In genomic region chr17:59627770-59628171, GRCh38 we compare ENCODE assay signal across 12 cellular contexts. TPM values are rescaled to one million over a fixed set of nuclear protein-coding genes. Genes with fewer than 3 reads are reported as not detected.
A peak's percentile ranks its signal among the peaks of the same experiment; 100 is the strongest.
DNase-seq lines count a peak whose midpoint lies in the region; ATAC-seq and TF ChIP-seq lines count a peak whose summit lies in the region.
"Had no signal": no experiment of that assay in that cellular context is flagged by ENCODE, and none has a peak within 500 bp of the region (broad histone marks: within the 10 kb centered on the region; RNA-seq: fewer than 3 reads in every experiment).

No MANE protein-coding gene starts in this region.

- intact Hi-C loops in activated B cell treated with CpG ODN at 0.5 μM for 24 hours (cut with micrococcal nuclease): no loop called here
- intact Hi-C loops in PC-3 (cut with micrococcal nuclease): no loop called here
- intact Hi-C loops in right cardiac atrium (cut with DNase I): no loop called here

- DNase-seq in CD1c-positive myeloid dendritic cell (ENCODE audit: extremely low spot score): peak; percentile 73
- no peak for DNase-seq in activated B cell treated with CpG ODN at 0.5 μM for 24 hours
- peak; percentile 28 for DNase-seq in mesenchymal stem cell
- DNase-seq in neural progenitor cell (ENCODE audit: low spot score): no peak
- no peak for DNase-seq in PC-3
- no peak for DNase-seq in right cardiac atrium
- DNase-seq in NCI-H1048 (lab: John Stamatoyannopoulos, UW): no peak
- DNase-seq: immature natural killer cell, PC-9 had no signal

- POLR2A ChIA-PET in HEK293 (lab: Yijun Ruan, JAX) (no interaction called here), activated B cell treated with CpG ODN at 0.5 μM for 24 hours (lab: Charles Lee) (interaction anchor here (0.5 to 3.0 kb wide), 4 partner anchors 9 to 511 kb away, joined by 3 to 19 read pairs (median 5); partner anchors contain the start of gene CLTC), PC-3 (lab: Charles Lee; ENCODE audit: unreplicated experiment) (no interaction called here)

- peaks cover 24% of the 10 kb centered on the region for H3K36me3 Mint-ChIP-seq in activated B cell treated with CpG ODN at 0.5 μM for 24 hours (ENCODE audit: low read depth)
- H3K36me3 Mint-ChIP-seq in neural progenitor cell: peaks cover 21% of the 10 kb centered on the region
- H3K36me3 Mint-ChIP-seq: immature natural killer cell had no signal

- H3K4me1 ChIP-seq in HEK293 (ENCODE audit: control insufficient read depth, insufficient read depth, low read length): peaks cover 6% of the 10 kb centered on the region; the same call in 1 of the 2 replicates
- H3K4me1 ChIP-seq in mesenchymal stem cell (ENCODE audit: control insufficient read depth, insufficient read depth, low read depth, low read length): peaks cover 8% of the 10 kb centered on the region
- H3K4me1 ChIP-seq in neural progenitor cell: peaks cover 6% of the 10 kb centered on the region
- H3K4me1 ChIP-seq in PC-3 (ENCODE audit: insufficient read depth, low read length): peaks cover 18% of the 10 kb centered on the region
- H3K4me1 ChIP-seq in right cardiac atrium (ENCODE audit: control insufficient read depth, insufficient read depth, low read length): peaks cover 6% of the 10 kb centered on the region

- no peaks in the 10 kb centered on the region for H3K9me3 Mint-ChIP-seq in activated B cell treated with CpG ODN at 0.5 μM for 24 hours
- H3K9me3 Mint-ChIP-seq in neural progenitor cell: peaks cover 3% of the 10 kb centered on the region
- H3K9me3 Mint-ChIP-seq: immature natural killer cell; natural killer cell treated with Interleukin-12 subunit alpha and Interleukin-12 subunit beta and Interleukin-15 and Interleukin-18, amount 100 ng/mL, for 72 hours had no signal

- H3K4me2 ChIP-seq in mesenchymal stem cell (ENCODE audit: low read length, poor library complexity, severe bottlenecking): no peak overlapping the region
- no peak overlapping the region for H3K4me2 ChIP-seq in neural progenitor cell
- no peak overlapping the region for H3K4me2 ChIP-seq in PC-3 (ENCODE audit: low read length)
- H3K4me2 ChIP-seq: PC-9 had no signal

- WGBS in mesenchymal stem cell: 92% methylated on average over 1 of the region's 2 CpGs
- WGBS in right cardiac atrium: 37% methylated on average over 2 of the region's 2 CpGs

- H3K4me3 Mint-ChIP-seq in activated B cell treated with CpG ODN at 0.5 μM for 24 hours (peak overlapping the region; percentile 38), neural progenitor cell (no peak overlapping the region)
- H3K4me3 Mint-ChIP-seq: natural killer cell treated with Interleukin-12 subunit alpha and Interleukin-12 subunit beta and Interleukin-15 and Interleukin-18, amount 100 ng/mL, for 72 hours; WTC11 had no signal

- ATAC-seq in activated B cell treated with CpG ODN at 0.5 μM for 24 hours (ENCODE audit: low read depth) (peak; percentile 75), PC-3 (no peak), right cardiac atrium (no peak)
- ATAC-seq: WTC11 had no signal

- H2BK15ac ChIP-seq in mesenchymal stem cell (ENCODE audit: low read depth, poor library complexity, severe bottlenecking): no peak overlapping the region

- H3K18ac ChIP-seq in mesenchymal stem cell (ENCODE audit: low read depth in 1 of 2, low read length in 2 of 2): no peak overlapping the region

- no peak overlapping the region for H2BK120ac ChIP-seq in mesenchymal stem cell (ENCODE audit: low read depth, low read length)

- H2BK5ac ChIP-seq in mesenchymal stem cell (ENCODE audit: low read depth, low read length, poor library complexity, severe bottlenecking): no peak overlapping the region

- CTCF ChIA-PET in HEK293 (lab: Yijun Ruan, JAX): interaction anchor here (0.8 kb wide), 1 partner anchor 107 kb away, joined by 3 read pairs; no protein-coding TSS in a partner anchor
- CTCF ChIA-PET in activated B cell treated with CpG ODN at 0.5 μM for 24 hours (lab: Charles Lee): no interaction called here
- CTCF ChIA-PET in PC-3 (lab: Charles Lee): no interaction called here

- no peaks in the 10 kb centered on the region for H3K27me3 ChIP-seq in mesenchymal stem cell (ENCODE audit: control insufficient read depth in 1 of 2, insufficient read depth in 1 of 2, low read length in 2 of 2)
- H3K27me3 ChIP-seq in neural progenitor cell: no peaks in the 10 kb centered on the region
- H3K27me3 ChIP-seq in PC-3 (ENCODE audit: low read length): no peaks in the 10 kb centered on the region
- H3K27me3 ChIP-seq in right cardiac atrium (ENCODE audit: control insufficient read depth, insufficient read depth): no peaks in the 10 kb centered on the region

- TF ChIP-seq CTCF in HEK293 (tag by site-specific recombination; IDR thresholded peaks at IDR 0.05) (no peak), activated B cell treated with CpG ODN at 0.5 μM for 24 hours (IDR thresholded peaks at IDR 0.05) (no peak), neural progenitor cell (IDR thresholded peaks at IDR 0.05) (no peak), PC-3 (conservative IDR thresholded peaks at IDR 0.05; ENCODE audit: low read depth, low read length) (no peak)

- H3K4ac ChIP-seq in mesenchymal stem cell (ENCODE audit: low read depth in 1 of 2, low read length in 2 of 2): no peak overlapping the region

- H3K36me3 ChIP-seq in HEK293 (ENCODE audit: control insufficient read depth in 2 of 2, insufficient read depth in 1 of 2, low read length in 2 of 2) (peaks cover 0 to 20% of the 10 kb centered on the region in 2 experiments; a peak in 2 of 3 replicates), mesenchymal stem cell (ENCODE audit: control insufficient read depth in 1 of 2, insufficient read depth in 2 of 2, low read depth in 1 of 2, low read length in 2 of 2) (peaks cover 7 to 55% of the 10 kb centered on the region in 2 experiments), neural progenitor cell (no peaks in the 10 kb centered on the region), PC-3 (ENCODE audit: low read depth, low read length) (peaks cover 27% of the 10 kb centered on the region)

- H3K4me3 ChIP-seq in HEK293 (ENCODE audit: low read depth, low read length): no peak overlapping the region
- H3K4me3 ChIP-seq in mesenchymal stem cell (ENCODE audit: insufficient read depth in 1 of 2, low read depth in 1 of 2, low read length in 2 of 2): no peak overlapping the region
- H3K4me3 ChIP-seq in neural progenitor cell: no peak overlapping the region
- H3K4me3 ChIP-seq in PC-3 (ENCODE audit: low read length): no peak overlapping the region
- no peak overlapping the region for H3K4me3 ChIP-seq in right cardiac atrium (ENCODE audit: low read length)
- H3K4me3 ChIP-seq: PC-9 had no signal

- no peak overlapping the region for H3K14ac ChIP-seq in mesenchymal stem cell (ENCODE audit: low read length in 2 of 2)

- no TSS peak for BruUV-seq in PC-3 (replicated peaks; lab: Mats Ljungman, UMichigan)

- peaks cover 45% of the 10 kb centered on the region for H4K20me1 ChIP-seq in neural progenitor cell (ENCODE audit: low read depth)
- H4K20me1 ChIP-seq in PC-3 (ENCODE audit: low read length): peaks cover 81% of the 10 kb centered on the region

- H3K4me1 Mint-ChIP-seq in activated B cell treated with CpG ODN at 0.5 μM for 24 hours: peaks cover 75% of the 10 kb centered on the region
- peaks cover 4% of the 10 kb centered on the region for H3K4me1 Mint-ChIP-seq in neural progenitor cell

- H3K9me2 ChIP-seq in PC-3 (replicated peaks; ENCODE audit: low read length): no peaks in the 10 kb centered on the region

- H3K23ac ChIP-seq in mesenchymal stem cell (ENCODE audit: low read length in 2 of 2): no peak overlapping the region

- no peak overlapping the region for H2AK5ac ChIP-seq in mesenchymal stem cell (ENCODE audit: low read length, severe bottlenecking)

- no peak overlapping the region for H4K91ac ChIP-seq in mesenchymal stem cell (ENCODE audit: low read length)

- no peak overlapping the region for H2BK12ac ChIP-seq in mesenchymal stem cell (ENCODE audit: low read length in 2 of 2)

- no peak overlapping the region for H2AFZ ChIP-seq in mesenchymal stem cell (ENCODE audit: low read depth, low read length)
- no peak overlapping the region for H2AFZ ChIP-seq in neural progenitor cell (replicated peaks)
- no peak overlapping the region for H2AFZ ChIP-seq in PC-3 (ENCODE audit: low read length)
- H2AFZ ChIP-seq: PC-9 had no signal

- H3K27me3 Mint-ChIP-seq in activated B cell treated with CpG ODN at 0.5 μM for 24 hours (no peaks in the 10 kb centered on the region), neural progenitor cell (ENCODE audit: insufficient read depth, low read depth) (no peaks in the 10 kb centered on the region)
- H3K27me3 Mint-ChIP-seq: natural killer cell treated with Interleukin-12 subunit alpha and Interleukin-12 subunit beta and Interleukin-15 and Interleukin-18, amount 100 ng/mL, for 72 hours had no signal

- no peaks in the 10 kb centered on the region for H3K79me1 ChIP-seq in mesenchymal stem cell (replicated peaks; ENCODE audit: low read length, poor library complexity, severe bottlenecking)

- H3K27ac Mint-ChIP-seq in activated B cell treated with CpG ODN at 0.5 μM for 24 hours: peak overlapping the region; percentile 77
- no peak overlapping the region for H3K27ac Mint-ChIP-seq in neural progenitor cell

- H3K27ac ChIP-seq in HEK293 (ENCODE audit: extremely low read depth, low read depth, low read length): no peak overlapping the region
- peak overlapping the region; percentile 23 for H3K27ac ChIP-seq in mesenchymal stem cell (ENCODE audit: low read length, poor library complexity, severe bottlenecking)
- H3K27ac ChIP-seq in neural progenitor cell: no peak overlapping the region
- no peak overlapping the region for H3K27ac ChIP-seq in PC-3 (ENCODE audit: low read length)
- H3K27ac ChIP-seq in right cardiac atrium (ENCODE audit: low read length): no peak overlapping the region
- H3K27ac ChIP-seq: PC-9 had no signal

- H3K9ac ChIP-seq in mesenchymal stem cell (ENCODE audit: low read length) (peak overlapping the region; percentile 4), neural progenitor cell (no peak overlapping the region), PC-3 (ENCODE audit: low read length) (no peak overlapping the region)

- H4K8ac ChIP-seq in mesenchymal stem cell (ENCODE audit: low read length): no peak overlapping the region

- peaks cover 100% of the 10 kb centered on the region for H3K79me2 ChIP-seq in neural progenitor cell (ENCODE audit: low read depth)
- H3K79me2 ChIP-seq in PC-3 (ENCODE audit: low read length): peaks cover 100% of the 10 kb centered on the region

- H3F3A ChIP-seq in neural progenitor cell (ENCODE audit: low read depth) (no peaks in the 10 kb centered on the region), PC-3 (ENCODE audit: low read length, unreplicated experiment) (no peaks in the 10 kb centered on the region)

- H3K9me3 ChIP-seq in HEK293 (ENCODE audit: control insufficient read depth, insufficient read depth, low read depth, low read length) (no peaks in the 10 kb centered on the region), mesenchymal stem cell (ENCODE audit: control insufficient read depth, low read length) (no peaks in the 10 kb centered on the region), neural progenitor cell (ENCODE audit: low read depth) (no peaks in the 10 kb centered on the region), PC-3 (ENCODE audit: low read length) (no peaks in the 10 kb centered on the region), right cardiac atrium (ENCODE audit: control insufficient read depth, low read length) (no peaks in the 10 kb centered on the region)

RNA-seq across cellular contexts. Expression of gene CLTC, which starts 8.1 kb away (rescaled TPM):
- total RNA-seq in activated B cell treated with CpG ODN at 0.5 μM for 24 hours: 148 and 189 TPM in 2 replicates
- 198 TPM for polyA plus RNA-seq in mesenchymal stem cell (2013, experiment 1 of 2)
- polyA plus RNA-seq in mesenchymal stem cell (2013, experiment 2 of 2): 188 TPM
- 190 and 225 TPM in 2 replicates for total RNA-seq in neural progenitor cell (ENCODE audit: low replicate concordance)
- 241 and 269 TPM in 2 replicates for total RNA-seq in PC-3 (2014; rRNA removed)
- total RNA-seq in right cardiac atrium: 100 to 1,000 TPM; 141 to 203 (median 186) TPM
- polyA plus RNA-seq in right cardiac atrium: 108 TPM

Comparison
In these comparisons a context has a peak if more than half of its experiments do, and no peak if none do; other contexts are left out.
1. DNase-seq: peak in CD1c-positive myeloid dendritic cell (single experiment) and mesenchymal stem cell (single experiment); none in activated B cell treated with CpG ODN at 0.5 μM for 24 hours (single experiment), neural progenitor cell (single experiment), PC-3 (single experiment), right cardiac atrium (0 of 3) and NCI-H1048 (single experiment).